In the genomic region with DNA sequence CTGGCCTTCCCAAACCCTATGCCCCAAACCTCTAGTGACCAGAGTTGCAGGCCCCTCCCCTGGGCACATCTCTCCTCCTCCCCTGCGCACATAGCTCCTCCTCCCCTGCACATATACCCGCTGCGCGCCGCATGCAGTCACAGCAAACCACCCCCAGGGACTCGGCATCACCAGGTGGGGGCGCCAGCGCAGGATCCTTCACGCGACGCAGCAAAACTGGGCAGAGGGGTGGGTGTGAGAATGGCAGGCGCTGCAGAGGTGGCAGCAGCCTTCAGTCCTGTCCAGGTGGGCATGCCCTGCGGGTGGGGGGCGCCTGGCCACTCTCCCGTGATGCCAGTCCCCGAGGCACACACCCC, we compare ENCODE assay signal across 8 cellular contexts. TPM values are rescaled to one million over a fixed set of nuclear protein-coding genes. Genes with fewer than 3 reads are reported as not detected.
DNase-seq lines count a peak whose midpoint lies in the region; ATAC-seq and TF ChIP-seq lines count a peak whose summit lies in the region.

No MANE protein-coding gene starts in this region.

- CTCF ChIA-PET in A673 (lab: Charles Lee): interaction anchor here (0.7 to 2.3 kb wide), 12 partner anchors 12 to 535 kb away, joined by 3 to 20 read pairs (median 4); partner anchors contain the start of gene SSH2

- H3K4me3 ChIP-seq in A673 (ENCODE audit: low read depth, low read length, poor library complexity, severe bottlenecking): no peak overlapping the region
- H3K4me3 ChIP-seq in prostate gland: peak overlapping the region in 1 of 2 donors; percentile 4
- peak overlapping the region in 3 of 4 donors; percentile 35 to 51 (median 49) for H3K4me3 ChIP-seq in upper lobe of left lung

- no peaks in the 10 kb centered on the region for H3K36me3 Mint-ChIP-seq in IgD-negative memory B cell
- H3K36me3 Mint-ChIP-seq in activated naive CD4-positive, alpha-beta T cell treated with anti-CD3 and anti-CD28 coated beads, Interleukin-2, amount 50 U/mL, for 72 hours: no peaks in the 10 kb centered on the region

- H3K9me3 Mint-ChIP-seq in IgD-negative memory B cell: no peaks in the 10 kb centered on the region
- H3K9me3 Mint-ChIP-seq in activated naive CD4-positive, alpha-beta T cell treated with anti-CD3 and anti-CD28 coated beads, Interleukin-2, amount 50 U/mL, for 72 hours: no peaks in the 10 kb centered on the region

- DNase-seq in A673 (ENCODE audit: low spot score): peak; percentile 93
- DNase-seq in SKM-1 (lab: John Stamatoyannopoulos, UW; ENCODE audit: unreplicated experiment): peak; percentile 47
- peak; percentile 88 to 95 for DNase-seq in activated naive CD4-positive, alpha-beta T cell treated with anti-CD3 and anti-CD28 coated beads, Interleukin-2, amount 50 U/mL, for 72 hours (ENCODE audit: low spot score in 2 of 2)
- peak; percentile 91 for DNase-seq in cardiac septum (ENCODE audit: low spot score)
- peak; percentile 63 for DNase-seq in prostate gland (ENCODE audit: low spot score)
- DNase-seq in upper lobe of left lung: peak; percentile 89 to 92

- peaks cover 10% of the 10 kb centered on the region for H3K36me3 ChIP-seq in A673 (ENCODE audit: insufficient read depth, low read length, poor library complexity, severe bottlenecking)
- H3K36me3 ChIP-seq in prostate gland: no peaks in the 10 kb centered on the region
- H3K36me3 ChIP-seq in upper lobe of left lung: no peaks in the 10 kb centered on the region

- BruUV-seq in A673 (replicated peaks; lab: Mats Ljungman, UMichigan): no TSS peak

- peaks cover 14 to 18% (median 17%) of the 10 kb centered on the region in 3 donors for H3K4me1 Mint-ChIP-seq in IgD-negative memory B cell

- H3K4me3 Mint-ChIP-seq in IgD-negative memory B cell: peak overlapping the region; percentile 79 to 94 (median 87)

- H3K27ac Mint-ChIP-seq in IgD-negative memory B cell: peak overlapping the region in 2 of 3 donors; percentile 18 to 57
- H3K27ac Mint-ChIP-seq in activated naive CD4-positive, alpha-beta T cell treated with anti-CD3 and anti-CD28 coated beads, Interleukin-2, amount 50 U/mL, for 72 hours: peak overlapping the region; percentile 69 to 82

- 6% methylated on average over 13 of the region's 16 CpGs for WGBS in prostate gland
- WGBS in upper lobe of left lung, 2 donors: 25 to 43% methylated on average over 1 to 10 of the region's 16 CpGs

- no peaks in the 10 kb centered on the region for H3K9me3 ChIP-seq in A673 (ENCODE audit: low read depth, low read length, poor library complexity, severe bottlenecking)
- no peaks in the 10 kb centered on the region for H3K9me3 ChIP-seq in prostate gland
- H3K9me3 ChIP-seq in upper lobe of left lung: no peaks in the 10 kb centered on the region

- peaks cover 6% of the 10 kb centered on the region for H3K27me3 Mint-ChIP-seq in IgD-negative memory B cell

- peak; percentile 54 for ATAC-seq in GM18907 (IDR thresholded peaks at IDR 0.05; ENCODE audit: unreplicated experiment)
- peak; percentile 73 for ATAC-seq in activated naive CD4-positive, alpha-beta T cell treated with anti-CD3 and anti-CD28 coated beads, Interleukin-2, amount 50 U/mL, for 72 hours
- ATAC-seq in upper lobe of left lung (ENCODE audit: low FRiP score in 2 of 2): peak; percentile 49 to 76

- intact Hi-C loops in A673 (cut with micrococcal nuclease; ENCODE audit: unreplicated experiment): loop anchor here (5.0 kb wide), 3 partner anchors 315 to 475 kb away; partner anchors contain the start of gene SSH2
- intact Hi-C loops in cardiac septum (cut with DNase I): loop anchor here (5.0 to 10.0 kb wide), 2 partner anchors 160 to 318 kb away; partner anchors contain the start of gene SSH2
- intact Hi-C loops in prostate gland (cut with DNase I): no loop called here

- POLR2A ChIA-PET in A673 (lab: Charles Lee; ENCODE audit: low non-redundant PET): interaction anchor here (1.0 kb wide), 1 partner anchor 24 kb away, joined by 3 read pairs; the partner anchor contains the start of gene ANKRD13B

- TF ChIP-seq POLR2A in prostate gland (IDR thresholded peaks at IDR 0.05) (no peak), upper lobe of left lung (IDR thresholded peaks at IDR 0.05) (peak in 1 of 4 donors; percentile 46)

- TF ChIP-seq EP300 in upper lobe of left lung (IDR thresholded peaks at IDR 0.05): no peak

- TF ChIP-seq CTCF in A673 (conservative IDR thresholded peaks at IDR 0.05; ENCODE audit: low read depth, low read length): peak; percentile 96
- peak in 3 of 4 experiments; percentile 30 to 76 (median 55) for TF ChIP-seq CTCF in prostate gland (IDR thresholded peaks at IDR 0.05)
- peak; percentile 49 to 79 (median 76) for TF ChIP-seq CTCF in upper lobe of left lung (IDR thresholded peaks at IDR 0.05)

- H3K27ac ChIP-seq in A673 (ENCODE audit: low read depth, low read length, poor library complexity, severe bottlenecking): no peak overlapping the region
- no peak overlapping the region for H3K27ac ChIP-seq in prostate gland
- H3K27ac ChIP-seq in upper lobe of left lung: peak overlapping the region in 2 of 4 donors; percentile 66 to 69

- H3K27me3 ChIP-seq in A673 (replicated peaks; ENCODE audit: insufficient read depth, low read depth, low read length, poor library complexity) (no peaks in the 10 kb centered on the region), prostate gland (replicated peaks; ENCODE audit: insufficient read depth) (no peaks in the 10 kb centered on the region), upper lobe of left lung (peaks cover 0 to 10% (median 0%) of the 10 kb centered on the region in 4 donors)

- peaks cover 47% of the 10 kb centered on the region for H3K4me1 ChIP-seq in A673 (ENCODE audit: insufficient read depth, low read length, poor library complexity, severe bottlenecking)
- H3K4me1 ChIP-seq in prostate gland (replicated peaks): peaks cover 5% of the 10 kb centered on the region
- peaks cover 54 to 71% (median 65%) of the 10 kb centered on the region in 4 donors for H3K4me1 ChIP-seq in upper lobe of left lung

RNA-seq across cellular contexts. Expression of gene CORO6, which starts 5.6 kb away (rescaled TPM):
- total RNA-seq in A673 (2021): 19.7 and 28.9 TPM in 2 replicates
- polyA plus RNA-seq in IgD-negative memory B cell: not detected
- 10 to 100 TPM; 17.3 to 47.3 TPM for total RNA-seq in activated naive CD4-positive, alpha-beta T cell treated with anti-CD3 and anti-CD28 coated beads, Interleukin-2, amount 50 U/mL, for 72 hours
- total RNA-seq in cardiac septum: 128 TPM
- 10 to 100 TPM; 23.4 to 33.5 TPM for total RNA-seq in prostate gland
- 100 to 1,000 TPM in 1 of 6 donors, 10 to 100 TPM in 3, 1 to 10 TPM in 2; 7.3 to 137 (median 12.2) TPM for total RNA-seq in upper lobe of left lung

RNA-seq across cellular contexts. Expression of gene ANKRD13B, which starts 24.2 kb away (rescaled TPM):
- total RNA-seq in A673 (2021) (81.5 and 98.7 TPM in 2 replicates), cardiac septum (8.1 TPM), prostate gland (10 to 100 TPM in 1 of 2 donors, 1 to 10 TPM in 1; 2.7 to 30.0 TPM), upper lobe of left lung (10 to 100 TPM in 1 of 6 donors, 1 to 10 TPM in 5; 1.5 to 24.1 (median 3.9) TPM)
- not detected for polyA plus RNA-seq in IgD-negative memory B cell
- 10 to 100 TPM in 1 of 2 donors, 1 to 10 TPM in 1; 8.9 to 25.3 TPM for total RNA-seq in activated naive CD4-positive, alpha-beta T cell treated with anti-CD3 and anti-CD28 coated beads, Interleukin-2, amount 50 U/mL, for 72 hours

RNA-seq across cellular contexts. Expression of gene GIT1, which starts 27.7 kb away (rescaled TPM):
- total RNA-seq in A673 (2021) (120 and 125 TPM in 2 replicates), cardiac septum (36.2 TPM), prostate gland (10 to 100 TPM; 29.1 to 86.9 TPM), upper lobe of left lung (10 to 100 TPM; 34.6 to 88.4 (median 45.5) TPM)
- 8.6 TPM for polyA plus RNA-seq in IgD-negative memory B cell
- 10 to 100 TPM; 49.8 to 67.8 TPM for total RNA-seq in activated naive CD4-positive, alpha-beta T cell treated with anti-CD3 and anti-CD28 coated beads, Interleukin-2, amount 50 U/mL, for 72 hours

RNA-seq across cellular contexts. Expression of gene TP53I13, which starts 48.6 kb away (rescaled TPM):
- 34.6 and 41.4 TPM in 2 replicates for total RNA-seq in A673 (2021)
- 29.4 TPM for polyA plus RNA-seq in IgD-negative memory B cell
- 10 to 100 TPM; 29.9 to 52.1 TPM for total RNA-seq in activated naive CD4-positive, alpha-beta T cell treated with anti-CD3 and anti-CD28 coated beads, Interleukin-2, amount 50 U/mL, for 72 hours
- 31.9 TPM for total RNA-seq in cardiac septum
- total RNA-seq in prostate gland: 10 to 100 TPM; 52.5 to 82.0 TPM
- 100 to 1,000 TPM in 2 of 6 donors, 10 to 100 TPM in 4; 57.3 to 178 (median 75.4) TPM for total RNA-seq in upper lobe of left lung

RNA-seq across cellular contexts. Expression of gene ABHD15, which starts 50.3 kb away (rescaled TPM):
- total RNA-seq in A673 (2021) (5.4 and 8.0 TPM in 2 replicates), cardiac septum (5.8 TPM), prostate gland (10 to 100 TPM in 1 of 2 donors, 1 to 10 TPM in 1; 9.1 to 14.8 TPM), upper lobe of left lung (10 to 100 TPM; 12.8 to 17.8 (median 14.9) TPM)
- polyA plus RNA-seq in IgD-negative memory B cell: 11.7 TPM
- 10 to 100 TPM in 1 of 2 donors, 1 to 10 TPM in 1; 5.1 to 10.6 TPM for total RNA-seq in activated naive CD4-positive, alpha-beta T cell treated with anti-CD3 and anti-CD28 coated beads, Interleukin-2, amount 50 U/mL, for 72 hours
